17 cellular contexts compared by ENCODE assay signal in the genomic region with DNA sequence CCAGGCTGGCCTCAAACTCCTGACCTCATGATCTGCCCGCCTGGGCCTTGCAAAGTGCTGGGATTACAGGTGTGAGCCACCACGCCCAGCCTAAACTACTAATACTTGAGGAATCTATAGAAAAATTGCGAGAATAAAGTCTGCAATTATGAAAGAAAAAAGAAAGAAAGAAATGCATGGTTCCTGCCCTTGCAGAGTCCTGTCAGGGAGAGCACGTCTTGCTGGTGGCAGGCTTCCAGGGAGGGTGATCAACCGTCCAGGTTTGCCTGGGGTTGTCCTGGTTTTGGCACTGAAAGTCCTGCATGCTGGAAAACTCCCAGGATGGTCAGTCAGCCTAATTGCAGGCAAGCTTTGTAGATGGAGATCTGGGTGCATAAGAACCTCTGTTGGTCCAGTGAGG. TPM values are rescaled to one million over a fixed set of nuclear protein-coding genes. Genes with fewer than 3 reads are reported as not detected.
DNase-seq lines count a peak whose midpoint lies in the region; ATAC-seq and TF ChIP-seq lines count a peak whose summit lies in the region.
"Had no signal": no experiment of that assay in that cellular context is flagged by ENCODE, and none has a peak within 500 bp of the region (broad histone marks: within the 10 kb centered on the region; RNA-seq: fewer than 3 reads in every experiment).

No MANE protein-coding gene starts in this region.

- WGBS in thyroid gland, 2 donors: 48 to 52% methylated on average over 5 of the region's 5 CpGs

- DNase-seq in LNCaP clone FGC (ENCODE audit: low read depth) (peak; percentile 13), RWPE2 (ENCODE audit: low spot score) (no peak), epithelial cell of prostate (ENCODE audit: low read depth, low spot score) (no peak), thyroid gland (peak; percentile 93 to 96), gastrocnemius medialis (no peak), NCI-H128 (lab: John Stamatoyannopoulos, UW; ENCODE audit: unreplicated experiment) (no peak)
- DNase-seq: ACHN, AML-193, COR-L47, DMS153, EL, IMR-90, Kasumi-1, NCI-H1436, NCI-H2029 treated with DMSO at 0.1 percent for 48 hours, NCI-H2171 treated with DMSO at 0.1 percent for 48 hours had no signal

- no peaks in the 10 kb centered on the region for H3K9me3 ChIP-seq in RWPE2 (ENCODE audit: severe bottlenecking)
- no peaks in the 10 kb centered on the region for H3K9me3 ChIP-seq in thyroid gland
- H3K9me3 ChIP-seq in gastrocnemius medialis: no peaks in the 10 kb centered on the region

- in situ Hi-C loops in gastrocnemius medialis (cut with MboI; ENCODE audit: low sequenced_read_pairs in 4 of 4): no loop called here

- ATAC-seq in RWPE2 (ENCODE audit: low read depth) (peak; percentile 66), HG03159 (IDR thresholded peaks at IDR 0.05; ENCODE audit: unreplicated experiment) (no peak), gastrocnemius medialis (no peak)

- no peak overlapping the region for H3K4me3 ChIP-seq in LNCaP clone FGC (ENCODE audit: low read depth, low read length)
- H3K4me3 ChIP-seq in RWPE2 (ENCODE audit: severe bottlenecking): no peak overlapping the region
- H3K4me3 ChIP-seq in thyroid gland (replicated peaks in 1 of 3): no peak overlapping the region
- no peak overlapping the region for H3K4me3 ChIP-seq in gastrocnemius medialis

- TF ChIP-seq CTCF in LNCaP clone FGC (IDR thresholded peaks at IDR 0.05; ENCODE audit: control insufficient read depth, extremely low read depth, insufficient read depth): no peak
- TF ChIP-seq CTCF in RWPE2 (IDR thresholded peaks at IDR 0.05; ENCODE audit: poor library complexity, severe bottlenecking): no peak
- no peak for TF ChIP-seq CTCF in thyroid gland (IDR thresholded peaks at IDR 0.05)
- TF ChIP-seq CTCF in gastrocnemius medialis (IDR thresholded peaks at IDR 0.05 in 4 of 5, conservative IDR thresholded peaks at IDR 0.05 in 1 of 5): no peak

- peaks cover 27% of the 10 kb centered on the region for H3K4me1 ChIP-seq in RWPE2 (ENCODE audit: insufficient read depth, poor library complexity, severe bottlenecking)
- H3K4me1 ChIP-seq in thyroid gland: peaks cover 41 to 64% of the 10 kb centered on the region in 2 donors
- H3K4me1 ChIP-seq in gastrocnemius medialis: peaks cover 17 to 19% of the 10 kb centered on the region in 2 donors

- intact Hi-C loops in thyroid gland (cut with DNase I) (no loop called here), gastrocnemius medialis (cut with DNase I; ENCODE audit: low total_unique reads) (no loop called here)

- no peaks in the 10 kb centered on the region for H3K27me3 ChIP-seq in RWPE2 (ENCODE audit: insufficient read depth, poor library complexity, severe bottlenecking)
- no peaks in the 10 kb centered on the region for H3K27me3 ChIP-seq in thyroid gland
- H3K27me3 ChIP-seq in gastrocnemius medialis: no peaks in the 10 kb centered on the region

- peak overlapping the region; percentile 52 for H3K27ac ChIP-seq in RWPE2 (ENCODE audit: poor library complexity, severe bottlenecking)
- H3K27ac ChIP-seq in epithelial cell of prostate: peak overlapping the region; percentile 31
- H3K27ac ChIP-seq in thyroid gland: peak overlapping the region; percentile 89 to 98 (median 98)
- H3K27ac ChIP-seq in gastrocnemius medialis: no peak overlapping the region

- TF ChIP-seq POLR2A in thyroid gland (IDR thresholded peaks at IDR 0.05): peak in 1 of 2 donors; percentile 48
- TF ChIP-seq POLR2A in gastrocnemius medialis (IDR thresholded peaks at IDR 0.05): no peak

- H3K36me3 ChIP-seq in RWPE2 (ENCODE audit: low read depth): no peaks in the 10 kb centered on the region
- H3K36me3 ChIP-seq in thyroid gland: no peaks in the 10 kb centered on the region
- H3K36me3 ChIP-seq in gastrocnemius medialis: no peaks in the 10 kb centered on the region

RNA-seq across cellular contexts. Expression of a gene that starts 21.5 kb away (rescaled TPM):
- total RNA-seq in thyroid gland: 100 to 1,000 TPM in 3 of 4 donors, 10 to 100 TPM in 1; 88.8 to 153 (median 132) TPM
- 10 to 100 TPM in 1 of 4 donors, 1 to 10 TPM in 3; 2.1 to 12.0 (median 3.2) TPM for total RNA-seq in gastrocnemius medialis

Comparison
In these comparisons a context has a peak if more than half of its experiments do, and no peak if none do; other contexts are left out.
1. DNase-seq: peak in LNCaP clone FGC (single experiment) and thyroid gland (2 of 2); none in RWPE2 (single experiment), epithelial cell of prostate (single experiment), gastrocnemius medialis (0 of 2) and NCI-H128 (single experiment).
2. H3K27ac ChIP-seq: peak in RWPE2 (single experiment), epithelial cell of prostate (single experiment) and thyroid gland (3 of 3); none in gastrocnemius medialis (0 of 4).
3. RNA of a gene that starts 21.5 kb away (total RNA-seq): 88.8 to 153 TPM in thyroid gland; 2.1 to 12.0 TPM in gastrocnemius medialis; every median in the first group is over 4 times any median in the second.